Comparison of ENCODE assay signal across 1 cellular context in genomic region chr16:46785076-46785845, GRCh38.
TF ChIP-seq lines count a peak whose summit lies in the region.

No MANE protein-coding gene starts in this region.

TF ChIP-seq in WTC11, 78 proteins besides CTCF, POLR2A, EP300 and RAD21 (continued from another document):
- TF ChIP-seq ARID4B (CRISPR knock-in tag; IDR thresholded peaks at IDR 0.05; ENCODE audit: borderline replicate concordance) (no peak), ZNF121 (CRISPR knock-in tag; IDR thresholded peaks at IDR 0.05) (no peak), ZNF425 (CRISPR knock-in tag; conservative IDR thresholded peaks at IDR 0.05) (no peak), SMAD4 (CRISPR knock-in tag; IDR thresholded peaks at IDR 0.05) (no peak)
